In genomic region chr6:72580281-72580940, GRCh38 we compare ENCODE assay signal across 8 cellular contexts.
A peak's percentile ranks its signal among the peaks of the same experiment; 100 is the strongest.
DNase-seq lines count a peak whose midpoint lies in the region; ATAC-seq and TF ChIP-seq lines count a peak whose summit lies in the region.

No MANE protein-coding gene starts in this region.

- in situ Hi-C loops in astrocyte of the cerebellum (cut with HindIII; ENCODE audit: low sequenced_read_pairs) = no loop called here

- H3K4me3 ChIP-seq in AG04449 (ENCODE audit: low read depth, low read length) = no peak overlapping the region
- no peak overlapping the region for H3K4me3 ChIP-seq in astrocyte of the cerebellum (ENCODE audit: low read depth, low read length)

- peak; percentile 66 for TF ChIP-seq CTCF in AG04449 (IDR thresholded peaks at IDR 0.05; ENCODE audit: insufficient read depth, low read length, missing control alignments)
- TF ChIP-seq CTCF in astrocyte of the cerebellum (IDR thresholded peaks at IDR 0.05; ENCODE audit: low read depth, low read length, missing control alignments) = peak; percentile 86

- DNase-seq in AG04449 (ENCODE audit: low read depth, low spot score) = peak; percentile 77
- peak; percentile 72 for DNase-seq in NCI-H446 treated with DMSO at 0.1 percent for 48 hours (lab: John Stamatoyannopoulos, UW)
- peak; percentile 67 for DNase-seq in astrocyte of the cerebellum (ENCODE audit: low read depth)
- DNase-seq in medulla oblongata (ENCODE audit: extremely low spot score) = peak; percentile 66
- DNase-seq in activated T-cell treated with anti-CD3 and anti-CD28 coated beads for 4 hours = no peak

- POLR2A ChIA-PET in AG04449 (lab: Yijun Ruan, JAX) = interaction anchor here (1.0 to 1.3 kb wide), 3 partner anchors 155 to 169 kb away, joined by 3 to 5 read pairs (median 5); no protein-coding TSS in a partner anchor

- CTCF ChIA-PET in AG04449 (lab: Yijun Ruan, JAX) = interaction anchor here (0.6 to 11.8 kb wide), 49 partner anchors 9 to 744 kb away, joined by 3 to 430 read pairs (median 4); no protein-coding TSS in a partner anchor

- ATAC-seq in GM18502 (IDR thresholded peaks at IDR 0.05; ENCODE audit: poor library complexity, unreplicated experiment) = peak; percentile 80
- peak; percentile 86 for ATAC-seq in HG03139 (IDR thresholded peaks at IDR 0.05; ENCODE audit: unreplicated experiment)
- no peak for ATAC-seq in activated CD4-positive, CD25-positive, alpha-beta regulatory T cell treated with anti-CD3 and anti-CD28 coated beads, Interleukin-2, amount 50 U/mL, for 24 hours

Comparison
In these comparisons a context has a peak if more than half of its experiments do, and no peak if none do; other contexts are left out.
1. ATAC-seq: peak in GM18502 (single experiment) and HG03139 (single experiment); none in activated CD4-positive, CD25-positive, alpha-beta regulatory T cell treated with anti-CD3 and anti-CD28 coated beads, Interleukin-2, amount 50 U/mL, for 24 hours (0 of 2).